In genomic region chr4:117324851-117325491, GRCh38 we compare ENCODE assay signal across 16 cellular contexts.
DNase-seq lines count a peak whose midpoint lies in the region; ATAC-seq, FAIRE-seq and TF ChIP-seq lines count a peak whose summit lies in the region.
"Had no signal": no experiment of that assay in that cellular context is flagged by ENCODE, and none has a peak within 500 bp of the region (broad histone marks: within the 10 kb centered on the region; RNA-seq: fewer than 3 reads in every experiment).

No MANE protein-coding gene starts in this region.

- H3K4me1 Mint-ChIP-seq in stimulated activated naive B cell treated with anti-CD40 and anti-IgM and Interleukin-4, amounts not matched to agents 10 μg/mL and 1 μg/mL and 100 μg/mL, for 72 hours, result no peaks in the 10 kb centered on the region
- H3K4me1 Mint-ChIP-seq: neural crest cell had no signal

- no peaks in the 10 kb centered on the region for H3K36me3 Mint-ChIP-seq in stimulated activated naive B cell treated with anti-CD40 and anti-IgM and Interleukin-4, amounts not matched to agents 10 μg/mL and 1 μg/mL and 100 μg/mL, for 72 hours

- ATAC-seq in DND-41 (ENCODE audit: insufficient read depth, low read depth), result no peak
- ATAC-seq in mucosa of descending colon, result peak; percentile 64
- no peak for ATAC-seq in stimulated activated naive B cell treated with anti-CD40 and anti-IgM and Interleukin-4, amounts not matched to agents 10 μg/mL and 1 μg/mL and 100 μg/mL, for 72 hours (replicated peaks)

- FAIRE-seq in GM12892 (lab: Jason Lieb, UNC), result no peak

- TF ChIP-seq CTCF in DND-41 (IDR thresholded peaks at IDR 0.05; ENCODE audit: borderline replicate concordance, extremely low read depth, low read length, poor library complexity, severe bottlenecking) (no peak), mammary epithelial cell (conservative IDR thresholded peaks at IDR 0.05 in 1 of 2, IDR thresholded peaks at IDR 0.05 in 1 of 2; ENCODE audit: extremely low read depth in 1 of 2, insufficient read depth in 1 of 2, low read depth in 1 of 2, low read length in 2 of 2) (no peak), mucosa of descending colon (IDR thresholded peaks at IDR 0.05) (no peak), A673 (conservative IDR thresholded peaks at IDR 0.05; ENCODE audit: low read depth, low read length) (no peak)

- H4K20me1 ChIP-seq in DND-41 (ENCODE audit: insufficient read depth, low read length), result no peaks in the 10 kb centered on the region
- H4K20me1 ChIP-seq in mammary epithelial cell (ENCODE audit: insufficient read depth, low read length), result no peaks in the 10 kb centered on the region

- H3K9ac ChIP-seq in DND-41 (ENCODE audit: low read depth, low read length), result no peak overlapping the region
- peak overlapping the region; percentile 91 for H3K9ac ChIP-seq in mammary epithelial cell (ENCODE audit: insufficient read depth, low read length)

- no peak for DNase-seq in DND-41
- DNase-seq in M059J (ENCODE audit: low read depth), result peak; percentile 93
- peak; percentile 98 for DNase-seq in mammary epithelial cell
- DNase-seq in mucosa of descending colon, result no peak
- DNase-seq in A673 (ENCODE audit: low spot score), result no peak
- DNase-seq in stimulated activated naive B cell treated with anti-CD40 and anti-IgM and Interleukin-4, amounts not matched to agents 10 μg/mL and 1 μg/mL and 100 μg/mL, for 72 hours, result no peak
- DNase-seq in activated CD8-positive, alpha-beta memory T cell treated with anti-CD3 and anti-CD28 coated beads, Interleukin-2, amount 50 U/mL, for 48 hours, result no peak
- DNase-seq in GM12892 (ENCODE audit: insufficient read length), result no peak
- DNase-seq: activated naive CD4-positive, alpha-beta T cell treated with anti-CD3 and anti-CD28 coated beads, Interleukin-2, amount 50 U/mL, for 16 hours; BE2C; left ventricle myocardium inferior; MG63; OCI-M1; stimulated activated CD4-positive, alpha-beta T cell treated with anti-CD3 and anti-CD28 coated beads, Interleukin-15, amount 100 ng/mL, for 24 hours had no signal

- no peak overlapping the region for H3K27ac Mint-ChIP-seq in stimulated activated naive B cell treated with anti-CD40 and anti-IgM and Interleukin-4, amounts not matched to agents 10 μg/mL and 1 μg/mL and 100 μg/mL, for 72 hours
- H3K27ac Mint-ChIP-seq: dendritic cell treated with granulocyte-macrophage colony-stimulating factor and Interleukin-4, amounts not matched to agents 40 ng/mL and 50 ng/mL, for 4 days had no signal

- no peak for TF ChIP-seq POLR2A in GM12892 (IDR thresholded peaks at IDR 0.05; ENCODE audit: low read depth, low read length)

- H3K36me3 ChIP-seq in DND-41 (ENCODE audit: insufficient read depth, low read length), result no peaks in the 10 kb centered on the region
- no peaks in the 10 kb centered on the region for H3K36me3 ChIP-seq in mammary epithelial cell (ENCODE audit: insufficient read depth, low read length)
- no peaks in the 10 kb centered on the region for H3K36me3 ChIP-seq in mucosa of descending colon (ENCODE audit: low read depth)
- no peaks in the 10 kb centered on the region for H3K36me3 ChIP-seq in A673 (ENCODE audit: insufficient read depth, low read length, poor library complexity, severe bottlenecking)
- H3K36me3 ChIP-seq: BE2C, left ventricle myocardium inferior, MG63 had no signal

- BruUV-seq in mammary epithelial cell (replicated peaks; lab: Mats Ljungman, UMichigan) (no TSS peak), A673 (replicated peaks; lab: Mats Ljungman, UMichigan) (no TSS peak)

- H3K27ac ChIP-seq in DND-41 (ENCODE audit: low read length) (no peak overlapping the region), mammary epithelial cell (ENCODE audit: insufficient read depth, low read depth, low read length) (peak overlapping the region; percentile 98), A673 (ENCODE audit: low read depth, low read length, poor library complexity, severe bottlenecking) (no peak overlapping the region)
- H3K27ac ChIP-seq: left ventricle myocardium inferior had no signal

- H3K4me2 ChIP-seq in DND-41 (ENCODE audit: insufficient read depth, low read length) (no peak overlapping the region), mammary epithelial cell (ENCODE audit: insufficient read depth, low read depth, low read length) (peak overlapping the region; percentile 76)

- CTCF ChIA-PET in mammary epithelial cell (lab: Charles Lee; ENCODE audit: low non-redundant PET), result no interaction called here
- CTCF ChIA-PET in A673 (lab: Charles Lee), result no interaction called here

- H3K4me1 ChIP-seq in DND-41 (ENCODE audit: insufficient read depth, low read length) (no peaks in the 10 kb centered on the region), mammary epithelial cell (ENCODE audit: insufficient read depth, low read length) (peaks cover 12% of the 10 kb centered on the region), mucosa of descending colon (ENCODE audit: low read depth) (no peaks in the 10 kb centered on the region), A673 (ENCODE audit: insufficient read depth, low read length, poor library complexity, severe bottlenecking) (no peaks in the 10 kb centered on the region)
- H3K4me1 ChIP-seq: BE2C, left ventricle myocardium inferior had no signal

- H3K9me3 ChIP-seq in DND-41 (ENCODE audit: insufficient read depth, low read length, severe bottlenecking) (no peaks in the 10 kb centered on the region), mammary epithelial cell (replicated peaks; ENCODE audit: insufficient read depth, low read length) (no peaks in the 10 kb centered on the region), mucosa of descending colon (no peaks in the 10 kb centered on the region), A673 (ENCODE audit: low read depth, low read length, poor library complexity, severe bottlenecking) (no peaks in the 10 kb centered on the region)
- H3K9me3 ChIP-seq: BE2C, MG63 had no signal

- dilution Hi-C loops in mammary epithelial cell (cut with HindIII; ENCODE audit: low sequenced_read_pairs), result no loop called here

- H2AFZ ChIP-seq in DND-41 (ENCODE audit: low read depth, low read length), result 0 out of 2 replicates have a peak overlapping the region, but pooled peaks have one; percentile 11
- peak overlapping the region; percentile 48 for H2AFZ ChIP-seq in mammary epithelial cell (ENCODE audit: low read depth, low read length)

- H3K27me3 ChIP-seq in DND-41 (ENCODE audit: insufficient read depth, low read length, poor library complexity) (no peaks in the 10 kb centered on the region), mammary epithelial cell (ENCODE audit: insufficient read depth, low read length) (no peaks in the 10 kb centered on the region), A673 (replicated peaks; ENCODE audit: insufficient read depth, low read depth, low read length, poor library complexity) (no peaks in the 10 kb centered on the region)
- H3K27me3 ChIP-seq: BE2C, MG63 had no signal

- 0% methylated on average over 1 of the region's 1 CpG for WGBS in mammary epithelial cell (ENCODE audit: low coverage, missing lambda C conversion rate)

- intact Hi-C loops in mammary epithelial cell (cut with micrococcal nuclease) (loop anchor here (1.0 to 10.0 kb wide), 5 partner anchors 77 to 953 kb away; partner anchors contain the start of gene NDST3), mucosa of descending colon (cut with DNase I, micrococcal nuclease) (no loop called here), A673 (cut with micrococcal nuclease; ENCODE audit: unreplicated experiment) (no loop called here)

- in situ Hi-C loops in mammary epithelial cell (cut with MboI; ENCODE audit: low sequenced_read_pairs in 2 of 2), result no loop called here

- POLR2A ChIA-PET in A673 (lab: Charles Lee; ENCODE audit: low non-redundant PET), result no interaction called here

- H3K79me2 ChIP-seq in DND-41 (ENCODE audit: insufficient read depth, low read length) (no peaks in the 10 kb centered on the region), mammary epithelial cell (ENCODE audit: insufficient read depth, low read length) (peaks cover 40% of the 10 kb centered on the region)

- H3K27me3 Mint-ChIP-seq in stimulated activated naive B cell treated with anti-CD40 and anti-IgM and Interleukin-4, amounts not matched to agents 10 μg/mL and 1 μg/mL and 100 μg/mL, for 72 hours, result no peaks in the 10 kb centered on the region
- H3K27me3 Mint-ChIP-seq: dendritic cell treated with granulocyte-macrophage colony-stimulating factor and Interleukin-4, amounts not matched to agents 40 ng/mL and 50 ng/mL, for 4 days had no signal

- H3K4me3 Mint-ChIP-seq in stimulated activated naive B cell treated with anti-CD40 and anti-IgM and Interleukin-4, amounts not matched to agents 10 μg/mL and 1 μg/mL and 100 μg/mL, for 72 hours, result no peak overlapping the region
- H3K4me3 Mint-ChIP-seq: dendritic cell treated with granulocyte-macrophage colony-stimulating factor and Interleukin-4, amounts not matched to agents 40 ng/mL and 50 ng/mL, for 4 days; neural crest cell had no signal

- H3K9me3 Mint-ChIP-seq in stimulated activated naive B cell treated with anti-CD40 and anti-IgM and Interleukin-4, amounts not matched to agents 10 μg/mL and 1 μg/mL and 100 μg/mL, for 72 hours, result no peaks in the 10 kb centered on the region
- H3K9me3 Mint-ChIP-seq: neural crest cell had no signal

- H3K4me3 ChIP-seq in DND-41 (ENCODE audit: low read depth in 1 of 2, low read length in 2 of 2), result no peak overlapping the region
- peak overlapping the region in 2 of 3 experiments; percentile 62 to 80 for H3K4me3 ChIP-seq in mammary epithelial cell (replicated peaks in 1 of 3; ENCODE audit: insufficient read depth in 1 of 3, low read depth in 2 of 3, low read length in 3 of 3)
- no peak overlapping the region for H3K4me3 ChIP-seq in mucosa of descending colon
- H3K4me3 ChIP-seq in A673 (ENCODE audit: low read depth, low read length, poor library complexity, severe bottlenecking), result no peak overlapping the region
- H3K4me3 ChIP-seq: left ventricle myocardium inferior, MG63 had no signal

Comparison
In these comparisons a context has a peak if more than half of its experiments do, and no peak if none do; other contexts are left out.
1. DNase-seq: peak in M059J (single experiment) and mammary epithelial cell (single experiment); none in DND-41 (single experiment), mucosa of descending colon (0 of 3), A673 (single experiment), stimulated activated naive B cell treated with anti-CD40 and anti-IgM and Interleukin-4, amounts not matched to agents 10 μg/mL and 1 μg/mL and 100 μg/mL, for 72 hours (single experiment), activated CD8-positive, alpha-beta memory T cell treated with anti-CD3 and anti-CD28 coated beads, Interleukin-2, amount 50 U/mL, for 48 hours (single experiment) and GM12892 (single experiment).
2. H3K4me3 ChIP-seq: peak in mammary epithelial cell (2 of 3); none in DND-41 (0 of 2), mucosa of descending colon (single experiment) and A673 (single experiment).